1 cellular context compared by ENCODE assay signal in genomic region chr12:92905811-92906554, GRCh38.
TF ChIP-seq lines count a peak whose summit lies in the region.

No MANE protein-coding gene starts in this region.

TF ChIP-seq in HEK293, 187 proteins besides CTCF, POLR2A, EP300 and RAD21:
- no peak for TF ChIP-seq PRDM4 (tag by site-specific recombination; IDR thresholded peaks at IDR 0.05)
- TF ChIP-seq ZNF639 (tag by site-specific recombination; IDR thresholded peaks at IDR 0.05), result no peak
- no peak for TF ChIP-seq ZNF76 (tag by site-specific recombination; IDR thresholded peaks at IDR 0.05; ENCODE audit: borderline replicate concordance, low read depth)
- no peak for TF ChIP-seq ZNF169 (tag by site-specific recombination; IDR thresholded peaks at IDR 0.05)
- TF ChIP-seq HIC1 (tag by site-specific recombination; IDR thresholded peaks at IDR 0.05), result no peak
- TF ChIP-seq OSR2 (tag by site-specific recombination; IDR thresholded peaks at IDR 0.05), result no peak
- no peak for TF ChIP-seq ZNF157 (tag by site-specific recombination; IDR thresholded peaks at IDR 0.05)
- TF ChIP-seq ZNF146 (tag by site-specific recombination; IDR thresholded peaks at IDR 0.05), result no peak
- TF ChIP-seq GLIS2 (tag by site-specific recombination; IDR thresholded peaks at IDR 0.05), result no peak
- TF ChIP-seq ZXDB (tag by site-specific recombination; IDR thresholded peaks at IDR 0.05), result no peak
- TF ChIP-seq ZNF184 (tag by site-specific recombination; IDR thresholded peaks at IDR 0.05), result 0 out of 2 replicates have a peak, but pooled peaks have one; percentile 13
- TF ChIP-seq ZBTB8A (tag by site-specific recombination; IDR thresholded peaks at IDR 0.05), result peak; percentile 45; the same call in 1 of the 2 replicates
- TF ChIP-seq ZNF561 (tag by site-specific recombination; IDR thresholded peaks at IDR 0.05; ENCODE audit: borderline replicate concordance), result no peak
- no peak for TF ChIP-seq ZNF830 (tag by site-specific recombination; IDR thresholded peaks at IDR 0.05; ENCODE audit: low read depth)
- no peak for TF ChIP-seq ZNF341 (tag by site-specific recombination; IDR thresholded peaks at IDR 0.05; ENCODE audit: low read depth)
- no peak for TF ChIP-seq ZNF394 (tag by site-specific recombination; IDR thresholded peaks at IDR 0.05; ENCODE audit: borderline replicate concordance)
